ENCODE assay signal across 23 cellular contexts in genomic region chr17:14202388-14203166, GRCh38. TPM values are rescaled to one million over a fixed set of nuclear protein-coding genes. Genes with fewer than 3 reads are reported as not detected.
DNase-seq lines count a peak whose midpoint lies in the region; ATAC-seq and TF ChIP-seq lines count a peak whose summit lies in the region.
"Had no signal": no experiment of that assay in that cellular context is flagged by ENCODE, and none has a peak within 500 bp of the region (broad histone marks: within the 10 kb centered on the region; RNA-seq: fewer than 3 reads in every experiment).

No MANE protein-coding gene starts in this region.

- H3K4me3 ChIP-seq in thymus (ENCODE audit: low read length) (no peak overlapping the region), breast epithelium (no peak overlapping the region)
- H3K4me3 ChIP-seq: stomach had no signal

- DNase-seq in activated naive CD4-positive, alpha-beta T cell (lab: John Stamatoyannopoulos, UW) = no peak
- DNase-seq in activated CD4-positive, alpha-beta memory T cell treated with anti-CD3 and anti-CD28 coated beads, Interleukin-2, amount 10 ng/mL, durations not matched to agents 7 days and 5 days = no peak
- no peak for DNase-seq in effector memory CD8-positive, alpha-beta T cell
- DNase-seq in cerebellum (ENCODE audit: low spot score) (no peak), breast epithelium (ENCODE audit: low spot score in 2 of 2) (no peak), DMS114 treated with DMSO at 0.1 percent for 48 hours (lab: John Stamatoyannopoulos, UW; ENCODE audit: unreplicated experiment) (no peak)
- DNase-seq: brain microvascular endothelial cell, cortex of kidney, KG1, NCI-H2029, NCI-H446, stomach, trophoblast cell had no signal

- no peaks in the 10 kb centered on the region for H3K27me3 ChIP-seq in thymus (ENCODE audit: control insufficient read depth, insufficient read depth)
- H3K27me3 ChIP-seq in breast epithelium = no peaks in the 10 kb centered on the region
- H3K27me3 ChIP-seq: brain microvascular endothelial cell, stomach had no signal

- H3K36me3 Mint-ChIP-seq in activated naive CD4-positive, alpha-beta T cell treated with anti-CD3 and anti-CD28 coated beads, Interleukin-2, amount 50 U/mL, for 24 hours = peaks cover 5% of the 10 kb centered on the region
- peaks cover 32% of the 10 kb centered on the region for H3K36me3 Mint-ChIP-seq in activated CD4-positive, alpha-beta memory T cell treated with anti-CD3 and anti-CD28 coated beads, Interleukin-2, amount 10 ng/mL, durations not matched to agents 7 days and 5 days (ENCODE audit: low read depth)
- peaks cover 8% of the 10 kb centered on the region for H3K36me3 Mint-ChIP-seq in effector memory CD8-positive, alpha-beta T cell (ENCODE audit: insufficient read depth)

- no peak for ATAC-seq in effector memory CD8-positive, alpha-beta T cell (replicated peaks)
- ATAC-seq: left lobe of liver, PC-3 had no signal

- H3K27me3 Mint-ChIP-seq in activated naive CD4-positive, alpha-beta T cell treated with anti-CD3 and anti-CD28 coated beads, Interleukin-2, amount 50 U/mL, for 24 hours = no peaks in the 10 kb centered on the region
- no peaks in the 10 kb centered on the region for H3K27me3 Mint-ChIP-seq in activated CD4-positive, alpha-beta memory T cell treated with anti-CD3 and anti-CD28 coated beads, Interleukin-2, amount 10 ng/mL, durations not matched to agents 7 days and 5 days
- H3K27me3 Mint-ChIP-seq in effector memory CD8-positive, alpha-beta T cell = no peaks in the 10 kb centered on the region

- peak overlapping the region; percentile 66 for H3K27ac ChIP-seq in thymus (ENCODE audit: low read depth)
- peak overlapping the region in 1 of 2 donors; percentile 20 for H3K27ac ChIP-seq in breast epithelium
- H3K27ac ChIP-seq: brain microvascular endothelial cell, WERI-Rb-1 had no signal

- CTCF ChIA-PET in activated CD4-positive, alpha-beta memory T cell treated with anti-CD3 and anti-CD28 coated beads, Interleukin-2, amount 10 ng/mL, durations not matched to agents 7 days and 5 days (lab: Charles Lee) = interaction anchor here (0.7 to 1.4 kb wide), 11 partner anchors 13 to 1185 kb away, joined by 3 to 9 read pairs (median 3); partner anchors contain the start of genes ELAC2 and HS3ST3B1

- TF ChIP-seq POLR2A in breast epithelium (IDR thresholded peaks at IDR 0.05) = no peak

- peak overlapping the region; percentile 94 for H3K27ac Mint-ChIP-seq in activated naive CD4-positive, alpha-beta T cell treated with anti-CD3 and anti-CD28 coated beads, Interleukin-2, amount 50 U/mL, for 24 hours
- peak overlapping the region; percentile 98 for H3K27ac Mint-ChIP-seq in activated CD4-positive, alpha-beta memory T cell treated with anti-CD3 and anti-CD28 coated beads, Interleukin-2, amount 10 ng/mL, durations not matched to agents 7 days and 5 days
- peak overlapping the region; percentile 74 to 95 for H3K27ac Mint-ChIP-seq in effector memory CD8-positive, alpha-beta T cell
- H3K27ac Mint-ChIP-seq: mesothelial cell of epicardium had no signal

- H3K9me3 ChIP-seq in thymus (ENCODE audit: control insufficient read depth) (no peaks in the 10 kb centered on the region), breast epithelium (no peaks in the 10 kb centered on the region)
- H3K9me3 ChIP-seq: stomach had no signal

- 94% methylated on average over 10 of the region's 10 CpGs for WGBS in thymus

- H3K4me3 Mint-ChIP-seq in activated naive CD4-positive, alpha-beta T cell treated with anti-CD3 and anti-CD28 coated beads, Interleukin-2, amount 50 U/mL, for 24 hours = peak overlapping the region; percentile 79
- peak overlapping the region; percentile 31 for H3K4me3 Mint-ChIP-seq in activated CD4-positive, alpha-beta memory T cell treated with anti-CD3 and anti-CD28 coated beads, Interleukin-2, amount 10 ng/mL, durations not matched to agents 7 days and 5 days
- peak overlapping the region; percentile 46 to 57 for H3K4me3 Mint-ChIP-seq in effector memory CD8-positive, alpha-beta T cell
- H3K4me3 Mint-ChIP-seq: mesothelial cell of epicardium had no signal

- POLR2A ChIA-PET in activated CD4-positive, alpha-beta memory T cell treated with anti-CD3 and anti-CD28 coated beads, Interleukin-2, amount 10 ng/mL, durations not matched to agents 7 days and 5 days (lab: Charles Lee) = interaction anchor here (0.9 to 1.4 kb wide), 7 partner anchors 82 to 155 kb away, joined by 3 to 35 read pairs (median 4); partner anchors contain the start of gene HS3ST3B1

- peaks cover 17% of the 10 kb centered on the region for H3K36me3 ChIP-seq in thymus (ENCODE audit: control insufficient read depth, insufficient read depth)
- no peaks in the 10 kb centered on the region for H3K36me3 ChIP-seq in breast epithelium
- H3K36me3 ChIP-seq: brain microvascular endothelial cell, WERI-Rb-1 had no signal

- TF ChIP-seq CTCF in breast epithelium (IDR thresholded peaks at IDR 0.05) = no peak

- H3K4me1 Mint-ChIP-seq in activated naive CD4-positive, alpha-beta T cell treated with anti-CD3 and anti-CD28 coated beads, Interleukin-2, amount 50 U/mL, for 24 hours = peaks cover 93% of the 10 kb centered on the region
- H3K4me1 Mint-ChIP-seq in activated CD4-positive, alpha-beta memory T cell treated with anti-CD3 and anti-CD28 coated beads, Interleukin-2, amount 10 ng/mL, durations not matched to agents 7 days and 5 days = peaks cover 97% of the 10 kb centered on the region
- peaks cover 85 to 87% of the 10 kb centered on the region in 2 donors for H3K4me1 Mint-ChIP-seq in effector memory CD8-positive, alpha-beta T cell (ENCODE audit: low read depth in 2 of 2)

- intact Hi-C loops in breast epithelium (cut with DNase I; ENCODE audit: low total_unique reads) = no loop called here

- H3K4me1 ChIP-seq in thymus (ENCODE audit: control insufficient read depth, insufficient read depth, low read length) (peaks cover 21% of the 10 kb centered on the region), breast epithelium (peaks cover 0 to 4% of the 10 kb centered on the region in 2 donors)

- no peaks in the 10 kb centered on the region for H3K9me3 Mint-ChIP-seq in activated naive CD4-positive, alpha-beta T cell treated with anti-CD3 and anti-CD28 coated beads, Interleukin-2, amount 50 U/mL, for 24 hours
- no peaks in the 10 kb centered on the region for H3K9me3 Mint-ChIP-seq in activated CD4-positive, alpha-beta memory T cell treated with anti-CD3 and anti-CD28 coated beads, Interleukin-2, amount 10 ng/mL, durations not matched to agents 7 days and 5 days
- H3K9me3 Mint-ChIP-seq in effector memory CD8-positive, alpha-beta T cell = peaks cover 0 to 2% of the 10 kb centered on the region in 2 donors
- H3K9me3 Mint-ChIP-seq: mesothelial cell of epicardium had no signal

RNA-seq across cellular contexts. Expression of gene CDRT15, which starts 34.1 kb away (rescaled TPM):
- total RNA-seq in activated CD4-positive, alpha-beta memory T cell treated with anti-CD3 and anti-CD28 coated beads, Interleukin-2, amount 10 ng/mL, durations not matched to agents 7 days and 5 days = not detected
- 0.09 TPM for polyA plus RNA-seq in thymus
- not detected for total RNA-seq in cerebellum
- not detected for total RNA-seq in breast epithelium
- total RNA-seq: left lobe of liver, mesothelial cell of epicardium, PC-3, posterior vena cava, skeletal muscle tissue, stomach had no signal
- polyA plus RNA-seq: adipose tissue, neural cell, stomach had no signal
